Comparison of ENCODE assay signal across 15 cellular contexts in the genomic region with DNA sequence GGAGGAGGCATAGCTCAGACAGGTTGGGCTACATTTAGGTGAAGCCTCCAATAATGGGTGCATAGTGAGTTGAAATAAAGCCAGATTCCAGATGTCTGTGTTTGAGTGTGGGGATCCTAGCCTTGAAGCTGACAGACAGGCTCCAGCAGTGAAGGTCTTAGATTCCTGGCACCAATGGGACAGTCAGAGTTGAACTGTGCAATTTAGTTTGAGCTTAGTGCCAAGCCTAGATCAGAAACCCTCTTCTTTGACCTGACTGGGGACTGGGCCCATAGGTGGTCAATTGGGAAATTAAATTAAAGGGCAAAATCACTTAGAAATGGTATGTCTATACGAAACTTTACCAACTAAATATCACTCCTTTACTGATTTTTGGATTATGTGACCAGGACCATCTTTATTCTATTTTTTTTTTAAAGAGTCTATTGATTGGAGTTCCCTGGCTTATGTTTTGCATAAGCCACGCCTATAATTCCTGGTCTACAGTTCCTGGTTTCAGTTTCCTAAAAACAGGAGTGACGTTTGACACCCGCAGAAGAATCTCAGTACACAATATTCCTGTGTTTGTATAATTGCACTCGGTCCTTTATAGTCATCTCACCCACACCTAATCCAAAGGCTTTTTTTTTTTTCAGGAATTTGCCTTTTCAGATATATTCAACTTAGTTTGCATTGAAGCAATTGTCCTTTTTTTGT.
DNase-seq lines count a peak whose midpoint lies in the region; ATAC-seq and TF ChIP-seq lines count a peak whose summit lies in the region.
"Had no signal": no experiment of that assay in that cellular context is flagged by ENCODE, and none has a peak within 500 bp of the region (broad histone marks: within the 10 kb centered on the region; RNA-seq: fewer than 3 reads in every experiment).

No MANE protein-coding gene starts in this region.

- ATAC-seq in upper lobe of right lung, result no peak
- ATAC-seq: CD8-positive, alpha-beta T cell had no signal

- TF ChIP-seq EP300 in sigmoid colon (IDR thresholded peaks at IDR 0.05), result no peak

- no peaks in the 10 kb centered on the region for H3K9me3 ChIP-seq in sigmoid colon
- no peaks in the 10 kb centered on the region for H3K9me3 ChIP-seq in upper lobe of right lung

- DNase-seq in DMS 273 (lab: John Stamatoyannopoulos, UW; ENCODE audit: unreplicated experiment), result peak; percentile 18
- no peak for DNase-seq in DMS 273 treated with DMSO at 0.1 percent for 48 hours (lab: John Stamatoyannopoulos, UW)
- DNase-seq in ELF-1 (ENCODE audit: low read depth, low spot score), result peak; percentile 11
- no peak for DNase-seq in mesothelial cell of epicardium (ENCODE audit: low spot score in 2 of 2, unreplicated experiment in 2 of 2)
- no peak for DNase-seq in sigmoid colon
- no peak for DNase-seq in mucosa of gallbladder (ENCODE audit: low spot score)
- DNase-seq in upper lobe of right lung, result no peak
- DNase-seq: CD8-positive, alpha-beta T cell; COR-L47; DMS53; GOT3; H9 had no signal

- no peaks in the 10 kb centered on the region for H3K27me3 Mint-ChIP-seq in mesothelial cell of epicardium (ENCODE audit: low read depth)
- H3K27me3 Mint-ChIP-seq: IgD-negative memory B cell had no signal

- peak overlapping the region; percentile 57 for H3K27ac Mint-ChIP-seq in mesothelial cell of epicardium
- H3K27ac Mint-ChIP-seq: CD14-positive monocyte; CD8-positive, alpha-beta T cell; H9; IgD-negative memory B cell had no signal

- intact Hi-C loops in sigmoid colon (cut with DNase I), result loop anchor here (5.0 kb wide), 1 partner anchor 201 kb away; the partner anchor contains the start of gene GFRA1
- intact Hi-C loops in upper lobe of right lung (cut with DNase I), result no loop called here

- H3K4me1 ChIP-seq in sigmoid colon, result peaks cover 0 to 64% (median 55%) of the 10 kb centered on the region in 4 donors
- no peaks in the 10 kb centered on the region for H3K4me1 ChIP-seq in upper lobe of right lung

- TF ChIP-seq POLR2A in sigmoid colon (IDR thresholded peaks at IDR 0.05), result no peak

- no peaks in the 10 kb centered on the region for H3K36me3 ChIP-seq in sigmoid colon
- H3K36me3 ChIP-seq in upper lobe of right lung, result no peaks in the 10 kb centered on the region

- H3K4me3 Mint-ChIP-seq in mesothelial cell of epicardium, result no peak overlapping the region
- H3K4me3 Mint-ChIP-seq: CD14-positive monocyte; CD8-positive, alpha-beta T cell; H9; IgD-negative memory B cell had no signal

- H3K27ac ChIP-seq in sigmoid colon (peak overlapping the region in 3 of 4 donors; percentile 61 to 74 (median 68)), upper lobe of right lung (no peak overlapping the region)
- H3K27ac ChIP-seq: 22Rv1 had no signal

- peaks cover 51% of the 10 kb centered on the region for H3K4me1 Mint-ChIP-seq in mesothelial cell of epicardium
- H3K4me1 Mint-ChIP-seq: CD14-positive monocyte, IgD-negative memory B cell had no signal

- H3K4me3 ChIP-seq in sigmoid colon (no peak overlapping the region), upper lobe of right lung (no peak overlapping the region)

- H3K27me3 ChIP-seq in sigmoid colon (no peaks in the 10 kb centered on the region), upper lobe of right lung (no peaks in the 10 kb centered on the region)

- TF ChIP-seq CTCF in mesothelial cell of epicardium (IDR thresholded peaks at IDR 0.05; ENCODE audit: unreplicated experiment) (no peak), sigmoid colon (IDR thresholded peaks at IDR 0.05) (no peak), upper lobe of right lung (IDR thresholded peaks at IDR 0.05) (no peak)

- WGBS in sigmoid colon, 2 donors, result 38 to 74% methylated on average over 5 of the region's 5 CpGs

- no peaks in the 10 kb centered on the region for H3K9me3 Mint-ChIP-seq in mesothelial cell of epicardium
- H3K9me3 Mint-ChIP-seq: CD8-positive, alpha-beta T cell; H9; IgD-negative memory B cell had no signal

- no peaks in the 10 kb centered on the region for H3K36me3 Mint-ChIP-seq in mesothelial cell of epicardium
- H3K36me3 Mint-ChIP-seq: CD14-positive monocyte; CD8-positive, alpha-beta T cell had no signal

Comparison
In these comparisons a context has a peak if more than half of its experiments do, and no peak if none do; other contexts are left out.
1. DNase-seq: peak in DMS 273 (single experiment) and ELF-1 (single experiment); none in DMS 273 treated with DMSO at 0.1 percent for 48 hours (single experiment), mesothelial cell of epicardium (0 of 2), sigmoid colon (single experiment), mucosa of gallbladder (single experiment) and upper lobe of right lung (single experiment).